9 cellular contexts compared by ENCODE assay signal in genomic region chr2:11377915-11378649, GRCh38. TPM values are rescaled to one million over a fixed set of nuclear protein-coding genes. Genes with fewer than 3 reads are reported as not detected.
A peak's percentile ranks its signal among the peaks of the same experiment; 100 is the strongest.
DNase-seq lines count a peak whose midpoint lies in the region; ATAC-seq, FAIRE-seq and TF ChIP-seq lines count a peak whose summit lies in the region.
"Had no signal": no experiment of that assay in that cellular context is flagged by ENCODE, and none has a peak within 500 bp of the region (broad histone marks: within the 10 kb centered on the region; RNA-seq: fewer than 3 reads in every experiment).

No MANE protein-coding gene starts in this region.

- H3K79me2 ChIP-seq in GM23338 (replicated peaks; ENCODE audit: insufficient read depth) (no peaks in the 10 kb centered on the region), SK-N-SH (ENCODE audit: insufficient read depth) (no peaks in the 10 kb centered on the region)

- H3K27ac ChIP-seq in GM23338 (ENCODE audit: low read depth) (no peak overlapping the region), mesodermal cell (ENCODE audit: low read depth, low read length, severe bottlenecking) (peak overlapping the region; percentile 5), SK-N-SH (ENCODE audit: low read depth in 2 of 2, low read length in 1 of 2) (no peak overlapping the region)

- H3K4me1 ChIP-seq in GM23338 (ENCODE audit: insufficient read depth), result peaks cover 9% of the 10 kb centered on the region; the same call in 1 of the 2 replicates
- H3K4me1 ChIP-seq in mesodermal cell (ENCODE audit: control insufficient read depth, insufficient read depth, low read length, poor library complexity, severe bottlenecking), result peaks cover 13% of the 10 kb centered on the region
- peaks cover 9 to 14% of the 10 kb centered on the region in 2 experiments; a peak in 3 of 4 replicates for H3K4me1 ChIP-seq in SK-N-SH (ENCODE audit: control insufficient read depth in 1 of 2, insufficient read depth in 2 of 2, low read depth in 1 of 2, low read length in 1 of 2)

- H3F3A ChIP-seq in GM23338 (replicated peaks; ENCODE audit: low read depth) (no peaks in the 10 kb centered on the region), SK-N-SH (replicated peaks; ENCODE audit: insufficient read depth) (peaks cover 13% of the 10 kb centered on the region)

- TF ChIP-seq CTCF in GM23338 (conservative IDR thresholded peaks at IDR 0.05; ENCODE audit: low read depth in 2 of 2), result no peak
- no peak for TF ChIP-seq CTCF in SK-N-SH (IDR thresholded peaks at IDR 0.05)
- TF ChIP-seq CTCF in glutamatergic neuron (IDR thresholded peaks at IDR 0.05; ENCODE audit: partially characterized antibody, unreplicated experiment), result no peak

- H3K27me3 ChIP-seq in GM23338 (ENCODE audit: insufficient read depth) (no peaks in the 10 kb centered on the region), SK-N-SH (ENCODE audit: insufficient read depth) (no peaks in the 10 kb centered on the region)

- no peak overlapping the region for H3K4me2 ChIP-seq in GM23338
- H3K4me2 ChIP-seq in SK-N-SH, result no peak overlapping the region

- POLR2A ChIA-PET in SK-N-SH (lab: Yijun Ruan, JAX), result no interaction called here

- H3K9ac ChIP-seq in SK-N-SH, result no peak overlapping the region

- H4K20me1 ChIP-seq in GM23338 (replicated peaks; ENCODE audit: insufficient read depth) (no peaks in the 10 kb centered on the region), SK-N-SH (ENCODE audit: insufficient read depth) (no peaks in the 10 kb centered on the region)

- H3K36me3 Mint-ChIP-seq in GM23338 (ENCODE audit: low read depth) (no peaks in the 10 kb centered on the region; the same call in 2 of the 3 replicates), glutamatergic neuron (ENCODE audit: unreplicated experiment) (no peaks in the 10 kb centered on the region)

- H3K4me1 Mint-ChIP-seq in GM23338, result peaks cover 16% of the 10 kb centered on the region
- H3K4me1 Mint-ChIP-seq in glutamatergic neuron (ENCODE audit: low read depth, unreplicated experiment), result peaks cover 13% of the 10 kb centered on the region

- ATAC-seq in GM23338, result no peak

- H3K27me3 Mint-ChIP-seq in GM23338 (ENCODE audit: insufficient read depth, low read depth, poor library complexity), result peaks cover 4% of the 10 kb centered on the region
- no peaks in the 10 kb centered on the region for H3K27me3 Mint-ChIP-seq in glutamatergic neuron (ENCODE audit: unreplicated experiment)

- H3K9me2 ChIP-seq in GM23338 (ENCODE audit: insufficient read depth), result 0 out of 2 replicates have a peak, but pooled peaks cover 3% of the 10 kb centered on the region
- H3K9me2 ChIP-seq in SK-N-SH, result no peaks in the 10 kb centered on the region

- no peaks in the 10 kb centered on the region for H3K9me3 ChIP-seq in mesodermal cell (ENCODE audit: control insufficient read depth, low read length)
- no peaks in the 10 kb centered on the region for H3K9me3 ChIP-seq in SK-N-SH

- FAIRE-seq in GM12891 (lab: Jason Lieb, UNC), result peak; percentile 85

- WGBS in mesodermal cell (ENCODE audit: insufficient coverage in 2 of 2), 2 experiments, result 92 to 93% methylated on average over 4 to 9 of the region's 14 CpGs
- WGBS in SK-N-SH (ENCODE audit: low lambda C conversion rate), result 90% methylated on average over 14 of the region's 14 CpGs

- no peak for TF ChIP-seq POLR2A in GM12891 (IDR thresholded peaks at IDR 0.05; ENCODE audit: low read depth, low read length)

- no peak for TF ChIP-seq RAD21 in SK-N-SH (IDR thresholded peaks at IDR 0.05; ENCODE audit: low read length)

- no peak overlapping the region for H3K4me3 ChIP-seq in GM23338
- no peak overlapping the region for H3K4me3 ChIP-seq in mesodermal cell (ENCODE audit: extremely low read depth, insufficient read depth, low read length, poor library complexity, severe bottlenecking)
- no peak overlapping the region for H3K4me3 ChIP-seq in SK-N-SH (ENCODE audit: low read depth in 2 of 2, low read length in 1 of 2)

- DNase-seq in GM12891 (ENCODE audit: insufficient read length, low spot score) (peak; percentile 53), GM23338 (ENCODE audit: low spot score) (no peak), NOMO-1 treated with DMSO at 0.1 percent for 48 hours (lab: John Stamatoyannopoulos, UW; ENCODE audit: unreplicated experiment) (peak; percentile 46), DMS53 (lab: John Stamatoyannopoulos, UW) (no peak), SK-N-SH (no peak), glutamatergic neuron (no peak)
- no peak for DNase-seq in activated naive CD4-positive, alpha-beta T cell treated with Interleukin-2 at 50 U/mL for 16 hours

- no peaks in the 10 kb centered on the region for H3K9me3 Mint-ChIP-seq in GM23338
- no peaks in the 10 kb centered on the region for H3K9me3 Mint-ChIP-seq in glutamatergic neuron (ENCODE audit: unreplicated experiment)
- H3K9me3 Mint-ChIP-seq: T-helper 2 cell treated with Interferon-gamma antibody and Interleukin-4, amounts not matched to agents 5 μg/mL and 100 μg/mL, for 36 hours had no signal

- H2AFZ ChIP-seq in GM23338 (peak overlapping the region; percentile 63; the same call in 1 of the 2 replicates), SK-N-SH (ENCODE audit: low read depth) (no peak overlapping the region)

- CTCF ChIA-PET in SK-N-SH (lab: Yijun Ruan, JAX), result interaction anchor here (0.9 to 1.5 kb wide), 3 partner anchors 13 to 31 kb away, joined by 3 to 5 read pairs (median 3); no protein-coding TSS in a partner anchor

- H3K36me3 ChIP-seq in GM23338 (ENCODE audit: insufficient read depth) (no peaks in the 10 kb centered on the region), mesodermal cell (ENCODE audit: control insufficient read depth, insufficient read depth, low read length) (no peaks in the 10 kb centered on the region), SK-N-SH (replicated peaks in 1 of 2; ENCODE audit: control insufficient read depth in 1 of 2, insufficient read depth in 2 of 2, low read length in 1 of 2) (no peaks in the 10 kb centered on the region)

- no peak overlapping the region for H3K27ac Mint-ChIP-seq in GM23338
- H3K27ac Mint-ChIP-seq in glutamatergic neuron (ENCODE audit: unreplicated experiment), result no peak overlapping the region
- H3K27ac Mint-ChIP-seq: T-helper 2 cell treated with Interferon-gamma antibody and Interleukin-4, amounts not matched to agents 5 μg/mL and 100 μg/mL, for 36 hours had no signal

- H3K4me3 Mint-ChIP-seq in GM23338, result no peak overlapping the region
- H3K4me3 Mint-ChIP-seq in glutamatergic neuron (ENCODE audit: unreplicated experiment), result no peak overlapping the region
- H3K4me3 Mint-ChIP-seq: T-helper 2 cell treated with Interferon-gamma antibody and Interleukin-4, amounts not matched to agents 5 μg/mL and 100 μg/mL, for 36 hours had no signal

- no peak for TF ChIP-seq EP300 in SK-N-SH (IDR thresholded peaks at IDR 0.05; ENCODE audit: borderline replicate concordance in 1 of 2, low read depth in 1 of 2, low read length in 1 of 2)

TF ChIP-seq in GM12891, 5 proteins besides CTCF, POLR2A, EP300 and RAD21:
- TF ChIP-seq POU2F2 (IDR thresholded peaks at IDR 0.05; ENCODE audit: low read depth, low read length) (peak; percentile 60; the same call in 1 of the 2 replicates), TAF1 (IDR thresholded peaks at IDR 0.05; ENCODE audit: low read depth, low read length) (no peak), SPI1 (IDR thresholded peaks at IDR 0.05; ENCODE audit: low read depth, low read length) (peak; percentile 98)

TF ChIP-seq in GM23338, 12 proteins besides CTCF, POLR2A, EP300 and RAD21 (continues in another document):
- TF ChIP-seq POLR2AphosphoS5 (IDR thresholded peaks at IDR 0.05; ENCODE audit: low read depth) (no peak), EZH2 (IDR thresholded peaks at IDR 0.05; ENCODE audit: low read depth, unreplicated experiment) (no peak), EZH2phosphoT487 (IDR thresholded peaks at IDR 0.05; ENCODE audit: unreplicated experiment) (no peak), STAT1 (IDR thresholded peaks at IDR 0.05; ENCODE audit: unreplicated experiment) (no peak), ZNF331 (CRISPR knock-in tag; IDR thresholded peaks at IDR 0.05; ENCODE audit: low read depth) (no peak), CREB1 (CRISPR knock-in tag; IDR thresholded peaks at IDR 0.05; ENCODE audit: low read depth) (no peak), NANOG (IDR thresholded peaks at IDR 0.05; ENCODE audit: borderline replicate concordance) (no peak), ZNF114 (CRISPR knock-in tag; IDR thresholded peaks at IDR 0.05) (no peak)

TF ChIP-seq in SK-N-SH, 30 proteins besides CTCF, POLR2A, EP300 and RAD21 (continues in another document):
- TF ChIP-seq USF2 (IDR thresholded peaks at IDR 0.05; ENCODE audit: borderline replicate concordance, low read depth, low read length), result no peak
- no peak for TF ChIP-seq FOSL2 (IDR thresholded peaks at IDR 0.05; ENCODE audit: borderline replicate concordance, low read depth)
- no peak for TF ChIP-seq YY1 (IDR thresholded peaks at IDR 0.05; ENCODE audit: low read depth)
- no peak for TF ChIP-seq NFIC (IDR thresholded peaks at IDR 0.05; ENCODE audit: borderline replicate concordance)
- no peak for TF ChIP-seq EZH2phosphoT487 (IDR thresholded peaks at IDR 0.05; ENCODE audit: borderline replicate concordance, low read depth)
- no peak for TF ChIP-seq SMC3 (IDR thresholded peaks at IDR 0.05; ENCODE audit: low read depth, low read length)
- no peak for TF ChIP-seq RFX5 (IDR thresholded peaks at IDR 0.05; ENCODE audit: low read length)
- TF ChIP-seq MXI1 (IDR thresholded peaks at IDR 0.05; ENCODE audit: low read depth, low read length), result no peak
- TF ChIP-seq MEF2A (IDR thresholded peaks at IDR 0.05; ENCODE audit: borderline replicate concordance, low read depth), result no peak
- no peak for TF ChIP-seq RXRA (IDR thresholded peaks at IDR 0.05; ENCODE audit: borderline replicate concordance, low read depth)
- TF ChIP-seq MAX (IDR thresholded peaks at IDR 0.05; ENCODE audit: low read depth), result no peak
- TF ChIP-seq FOXM1 (IDR thresholded peaks at IDR 0.05; ENCODE audit: low read depth), result no peak

RNA-seq across cellular contexts. Expression of gene ROCK2, which starts 33.6 kb away (rescaled TPM):
- polyA plus RNA-seq in GM12891 (2012; ENCODE audit: low read depth, missing spikeins), result 4.5 TPM
- total RNA-seq in GM23338 (2014; rRNA removed; shearing (Covaris generic)), result 27.0 and 28.0 TPM in 2 replicates
- 12.6 and 16.4 TPM in 2 replicates for polyA plus RNA-seq in GM23338 (2016; fragmentation: Nextera tagmentation; extraction: Ambion mirVana)
- polyA plus RNA-seq in mesodermal cell (2013, experiment 1 of 2), result 25.8 TPM
- 33.7 TPM for polyA plus RNA-seq in mesodermal cell (2013, experiment 2 of 2)
- polyA plus RNA-seq in SK-N-SH (2012; rRNA removed), result 4.2 and 4.9 TPM in 2 replicates
- polyA plus RNA-seq in SK-N-SH (2012; cell fraction: cytosol; rRNA removed), result 6.5 and 8.4 TPM in 2 replicates
- polyA plus RNA-seq in SK-N-SH (2012; cell fraction: nucleus; rRNA removed), result 2.9 and 5.3 TPM in 2 replicates
- total RNA-seq in glutamatergic neuron (ENCODE audit: unreplicated experiment), result 34.6 TPM

Comparison
In these comparisons a context has a peak if more than half of its experiments do, and no peak if none do; other contexts are left out.
1. DNase-seq: peak in GM12891 (single experiment) and NOMO-1 treated with DMSO at 0.1 percent for 48 hours (single experiment); none in GM23338 (single experiment), DMS53 (single experiment), SK-N-SH (single experiment), glutamatergic neuron (single experiment) and activated naive CD4-positive, alpha-beta T cell treated with Interleukin-2 at 50 U/mL for 16 hours (single experiment).